In the genomic region with DNA sequence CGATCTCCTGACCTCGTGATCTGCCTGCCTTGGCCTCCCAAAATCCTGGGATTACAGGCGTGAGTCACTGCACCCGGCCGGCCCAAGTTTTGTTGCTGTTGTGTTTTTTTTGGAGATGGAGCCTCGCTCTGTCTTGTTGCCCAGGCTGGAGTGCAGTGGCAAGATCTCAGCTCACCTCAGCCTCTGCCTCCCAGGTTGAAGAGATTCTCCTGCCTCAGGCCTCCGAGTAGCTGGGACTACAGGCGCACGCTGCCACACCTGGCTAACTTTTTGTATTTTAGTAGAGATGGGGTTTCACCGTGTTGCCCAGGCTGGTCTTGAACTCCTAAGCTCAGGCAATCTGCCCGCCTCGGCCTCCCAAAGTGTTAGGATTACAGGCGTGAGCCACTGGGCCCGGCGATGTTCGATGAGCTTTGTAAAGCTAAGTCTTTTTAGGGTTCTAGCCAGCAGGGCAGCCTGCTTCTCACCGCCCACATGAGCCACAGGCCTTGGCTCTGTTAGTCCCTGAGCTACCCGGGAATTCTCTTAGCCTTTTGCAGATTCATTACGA, we compare ENCODE assay signal across 1 cellular context. TPM values are rescaled to one million over a fixed set of nuclear protein-coding genes. Genes with fewer than 3 reads are reported as not detected.
"Had no signal": no experiment of that assay in that cellular context is flagged by ENCODE, and none has a peak within 500 bp of the region (broad histone marks: within the 10 kb centered on the region; RNA-seq: fewer than 3 reads in every experiment).

No MANE protein-coding gene starts in this region.

RNA-seq across cellular contexts. Expression of a gene that starts 12.9 kb away (rescaled TPM):
- total RNA-seq: G401 had no signal
